ENCODE assay signal across 8 cellular contexts in genomic region chr2:70133521-70134348, GRCh38. TPM values are rescaled to one million over a fixed set of nuclear protein-coding genes. Genes with fewer than 3 reads are reported as not detected.
DNase-seq lines count a peak whose midpoint lies in the region; ATAC-seq and TF ChIP-seq lines count a peak whose summit lies in the region.

No MANE protein-coding gene starts in this region.

- H3K27ac ChIP-seq in osteoblast (ENCODE audit: low read depth, low read length) = peak overlapping the region; percentile 79

- H3K27me3 ChIP-seq in osteoblast (ENCODE audit: insufficient read depth, low read length) = no peaks in the 10 kb centered on the region

- H3K79me2 ChIP-seq in osteoblast (ENCODE audit: insufficient read depth, low read length) = no peaks in the 10 kb centered on the region

- peak overlapping the region; percentile 55 for H2AFZ ChIP-seq in osteoblast (ENCODE audit: low read length)

- no peaks in the 10 kb centered on the region for H3K9me3 ChIP-seq in osteoblast (ENCODE audit: low read depth, low read length)

- H3K36me3 ChIP-seq in osteoblast (ENCODE audit: insufficient read depth, low read length) = no peaks in the 10 kb centered on the region

- peaks cover 48% of the 10 kb centered on the region for H3K4me1 ChIP-seq in osteoblast (ENCODE audit: insufficient read depth, low read length)

- H3K4me3 ChIP-seq in osteoblast (ENCODE audit: insufficient read depth, low read length) = no peak overlapping the region

- no peak for TF ChIP-seq CTCF in osteoblast (IDR thresholded peaks at IDR 0.05; ENCODE audit: extremely low read depth, low read depth, low read length)

- DNase-seq in NCI-H69 (lab: John Stamatoyannopoulos, UW) = peak; percentile 78
- peak; percentile 52 for DNase-seq in central memory CD4-positive, alpha-beta T cell
- DNase-seq in osteoblast (ENCODE audit: insufficient read length, low spot score, missing footprints) = no peak
- DNase-seq in inferior parietal cortex (ENCODE audit: extremely low spot score) = no peak

- ATAC-seq in GM18868 (IDR thresholded peaks at IDR 0.05; ENCODE audit: unreplicated experiment) = peak; percentile 23
- no peak for ATAC-seq in HG03097 (IDR thresholded peaks at IDR 0.05; ENCODE audit: low FRiP score, unreplicated experiment)
- ATAC-seq in GM21423 (IDR thresholded peaks at IDR 0.05; ENCODE audit: unreplicated experiment) = no peak
- ATAC-seq in GM18511 (IDR thresholded peaks at IDR 0.05; ENCODE audit: unreplicated experiment) = no peak

- H4K20me1 ChIP-seq in osteoblast (ENCODE audit: insufficient read depth, low read length) = no peaks in the 10 kb centered on the region

- H3K4me2 ChIP-seq in osteoblast (ENCODE audit: insufficient read depth, low read length) = peak overlapping the region; percentile 72

RNA-seq across cellular contexts. Expression of gene PCBP1, which starts 46.5 kb away (rescaled TPM):
- total RNA-seq in osteoblast = 55.7 and 70.7 TPM in 2 replicates

RNA-seq across cellular contexts. Expression of gene C2orf42, which starts 57.1 kb away (rescaled TPM):
- total RNA-seq in osteoblast = 24.5 and 25.0 TPM in 2 replicates

Comparison
In these comparisons a context has a peak if more than half of its experiments do, and no peak if none do; other contexts are left out.
1. DNase-seq: peak in NCI-H69 (single experiment) and central memory CD4-positive, alpha-beta T cell (single experiment); none in osteoblast (single experiment) and inferior parietal cortex (single experiment).